In the genomic region with DNA sequence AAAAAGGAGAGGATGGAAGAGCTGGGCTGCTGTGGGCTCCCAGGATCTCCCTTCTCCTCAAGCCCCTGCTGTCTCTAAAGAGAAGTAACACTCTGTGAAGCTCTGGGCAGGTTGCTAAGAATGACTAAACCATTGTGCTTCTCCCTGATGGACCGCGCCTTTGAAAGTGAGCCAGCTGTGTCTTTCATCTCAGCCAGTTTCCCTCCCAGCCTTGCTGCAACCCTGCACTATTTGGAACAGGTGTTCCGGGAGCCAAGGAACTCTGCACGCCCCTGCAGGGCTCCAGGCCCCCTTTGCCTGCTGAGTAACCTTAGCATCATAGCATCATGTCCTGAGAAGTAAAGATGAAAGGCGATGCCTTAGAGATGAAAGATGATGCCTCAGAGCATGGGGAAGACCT, we compare ENCODE assay signal across 14 cellular contexts. TPM values are rescaled to one million over a fixed set of nuclear protein-coding genes. Genes with fewer than 3 reads are reported as not detected.
DNase-seq lines count a peak whose midpoint lies in the region; ATAC-seq and TF ChIP-seq lines count a peak whose summit lies in the region.
"Had no signal": no experiment of that assay in that cellular context is flagged by ENCODE, and none has a peak within 500 bp of the region (broad histone marks: within the 10 kb centered on the region; RNA-seq: fewer than 3 reads in every experiment).

No MANE protein-coding gene starts in this region.

- DNase-seq in left ventricle myocardium superior (no peak), Right ventricle myocardium superior (no peak), RWPE1 (ENCODE audit: low spot score) (peak; percentile 70), fibroblast of pulmonary artery (ENCODE audit: low read depth) (peak; percentile 31), superior temporal gyrus (ENCODE audit: extremely low spot score) (peak; percentile 50), left lung (no peak), HK-2 (ENCODE audit: unreplicated experiment) (no peak)
- no peak for DNase-seq in activated T-cell treated with anti-CD3 and anti-CD28 coated beads, Interleukin-2, amount 50 U/mL, for 48 hours
- DNase-seq: activated CD4-positive, alpha-beta memory T cell treated with anti-CD3 and anti-CD28 coated beads, Interleukin-2, amount 10 ng/mL, durations not matched to agents 7 days and 5 days; activated naive CD4-positive, alpha-beta T cell treated with anti-CD3 and anti-CD28 coated beads, Interleukin-2, amount 50 U/mL, for 16 hours; KG1; NCI-H524 treated with DMSO at 0.1 percent for 48 hours; sigmoid colon had no signal

- intact Hi-C loops in left ventricle myocardium superior (cut with micrococcal nuclease): no loop called here
- intact Hi-C loops in Right ventricle myocardium superior (cut with DNase I): no loop called here
- intact Hi-C loops in left lung (cut with DNase I): no loop called here

- H3K9me3 ChIP-seq in left lung: no peaks in the 10 kb centered on the region
- H3K9me3 ChIP-seq: sigmoid colon, tibial nerve had no signal

- CTCF ChIA-PET in RWPE1 (lab: Yijun Ruan, JAX): interaction anchor here (0.8 to 1.1 kb wide), 2 partner anchors 8 to 34 kb away, joined by 3 to 7 read pairs; no protein-coding TSS in a partner anchor

- POLR2A ChIA-PET in RWPE1 (lab: Yijun Ruan, JAX; ENCODE audit: low non-redundant PET): no interaction called here

- H3K4me3 ChIP-seq in fibroblast of pulmonary artery (replicated peaks; ENCODE audit: low read depth, low read length): no peak overlapping the region
- no peak overlapping the region for H3K4me3 ChIP-seq in left lung
- H3K4me3 ChIP-seq: sigmoid colon, tibial nerve had no signal

- H3K4me1 ChIP-seq in left lung: no peaks in the 10 kb centered on the region
- H3K4me1 ChIP-seq: sigmoid colon had no signal

- no peaks in the 10 kb centered on the region for H3K36me3 ChIP-seq in left lung
- H3K36me3 ChIP-seq: sigmoid colon, tibial nerve had no signal

- ATAC-seq in left ventricle myocardium superior (peak; percentile 37), Right ventricle myocardium superior (ENCODE audit: poor library complexity) (no peak), left lung (no peak)

- TF ChIP-seq CTCF in RWPE1 (conservative IDR thresholded peaks at IDR 0.05; ENCODE audit: low read depth) (no peak), fibroblast of pulmonary artery (IDR thresholded peaks at IDR 0.05; ENCODE audit: low read length, missing control alignments) (no peak), left lung (IDR thresholded peaks at IDR 0.05) (no peak)

- H3K27ac ChIP-seq in RWPE1: no peak overlapping the region
- H3K27ac ChIP-seq in left lung: no peak overlapping the region
- H3K27ac ChIP-seq: sigmoid colon, tibial nerve had no signal

- no peaks in the 10 kb centered on the region for H3K27me3 ChIP-seq in left lung
- H3K27me3 ChIP-seq: sigmoid colon, tibial nerve had no signal

RNA-seq across cellular contexts. Expression of a gene that starts 39.7 kb away (rescaled TPM):
- total RNA-seq in left ventricle myocardium superior (38.2 TPM), Right ventricle myocardium superior (40.1 TPM), left lung (10 to 100 TPM; 20.1 to 28.4 TPM)

Comparison
In these comparisons a context has a peak if more than half of its experiments do, and no peak if none do; other contexts are left out.
1. DNase-seq: peak in RWPE1 (single experiment), fibroblast of pulmonary artery (single experiment) and superior temporal gyrus (single experiment); none in left ventricle myocardium superior (single experiment), Right ventricle myocardium superior (single experiment), left lung (0 of 2), HK-2 (single experiment) and activated T-cell treated with anti-CD3 and anti-CD28 coated beads, Interleukin-2, amount 50 U/mL, for 48 hours (0 of 2).